Comparison of ENCODE assay signal across 8 cellular contexts in the genomic region with DNA sequence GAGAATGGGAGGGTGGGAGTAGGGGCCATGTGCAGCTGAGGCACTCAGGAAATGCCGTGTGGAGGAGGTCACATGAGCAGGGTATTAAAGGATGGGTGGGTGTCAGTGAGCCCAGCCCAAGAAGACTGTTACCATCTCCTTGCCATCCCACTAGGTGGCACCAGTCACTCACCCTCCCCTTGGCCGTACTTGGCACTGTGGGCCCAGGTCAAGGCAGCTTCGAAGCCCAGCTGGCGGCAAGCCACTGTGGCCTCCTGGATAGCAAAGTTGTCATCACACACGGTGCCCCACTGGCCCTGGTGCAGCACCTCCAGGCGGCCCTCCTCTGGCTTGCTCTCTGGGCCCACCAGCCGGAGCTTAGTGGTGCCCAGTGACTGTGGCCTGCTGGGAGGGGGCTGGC. TPM values are rescaled to one million over a fixed set of nuclear protein-coding genes. Genes with fewer than 3 reads are reported as not detected.
A peak's percentile ranks its signal among the peaks of the same experiment; 100 is the strongest.
DNase-seq lines count a peak whose midpoint lies in the region; ATAC-seq and TF ChIP-seq lines count a peak whose summit lies in the region.

No MANE protein-coding gene starts in this region.

- H3K4me3 ChIP-seq in BE2C (ENCODE audit: low read depth, low read length) (no peak overlapping the region), foreskin fibroblast (ENCODE audit: low read depth in 1 of 2, low read length in 2 of 2) (no peak overlapping the region)

- H3K9me3 ChIP-seq in BE2C (no peaks in the 10 kb centered on the region), H9 (ENCODE audit: control insufficient read depth, low read depth, low read length) (no peaks in the 10 kb centered on the region)

- no peak overlapping the region for H3K18ac ChIP-seq in H9 (ENCODE audit: insufficient read length, low read depth, low read length)

- no peaks in the 10 kb centered on the region for H3K79me1 ChIP-seq in H9 (ENCODE audit: insufficient read depth, low read depth, low read length, poor library complexity, severe bottlenecking)

- no peak overlapping the region; a peak in 1 of 7 replicates for H3K27ac Mint-ChIP-seq in H9
- no peak overlapping the region for H3K27ac Mint-ChIP-seq in stimulated activated effector memory CD8-positive, alpha-beta T cell treated with anti-CD3 and anti-CD28 coated beads, Interleukin-12 subunit alpha, Interleukin-12 subunit beta, amount 100 ng/mL, for 72 hours

- H3K14ac ChIP-seq in H9 (ENCODE audit: insufficient read depth, low read length), result no peak overlapping the region

- no peak overlapping the region for H3K56ac ChIP-seq in H9 (ENCODE audit: insufficient read length, low read depth, low read length)

- no peak overlapping the region for H3K4me2 ChIP-seq in H9 (ENCODE audit: insufficient read depth, insufficient read length, low read length)

- no peak overlapping the region for H2AK5ac ChIP-seq in H9 (ENCODE audit: insufficient read length, low read length)

- no peaks in the 10 kb centered on the region for H3K23me2 ChIP-seq in H9 (ENCODE audit: insufficient read length, low read depth, low read length, poor library complexity, severe bottlenecking)

- no peak overlapping the region for H3T11ph ChIP-seq in H9 (ENCODE audit: low read length)

- H3K4me1 ChIP-seq in BE2C (no peaks in the 10 kb centered on the region), H9 (ENCODE audit: insufficient read depth, low read length) (no peaks in the 10 kb centered on the region)

- H3K23ac ChIP-seq in H9 (ENCODE audit: insufficient read length, low read depth, low read length), result no peak overlapping the region

- H4K5ac ChIP-seq in H9 (ENCODE audit: insufficient read length, low read depth, low read length), result no peak overlapping the region

- WGBS in H9 (ENCODE audit: extremely low coverage, insufficient read length, low lambda C conversion rate), result no CpG with 5 or more reads among the region's 7 CpGs

- H3K27me3 Mint-ChIP-seq in H9 (ENCODE audit: low read depth), result peaks cover 19% of the 10 kb centered on the region

- H3K79me2 ChIP-seq in H9 (ENCODE audit: insufficient read depth, low read length), result no peaks in the 10 kb centered on the region

- H2BK20ac ChIP-seq in H9 (ENCODE audit: low read depth, low read length, poor library complexity, severe bottlenecking), result no peak overlapping the region

- TF ChIP-seq CTCF in BE2C (IDR thresholded peaks at IDR 0.05; ENCODE audit: low read depth, low read length) (peak; percentile 29; the same call in 1 of the 2 replicates), H9 (conservative IDR thresholded peaks at IDR 0.05) (peak; percentile 70), foreskin fibroblast (IDR thresholded peaks at IDR 0.05; ENCODE audit: low read depth, low read length) (peak; percentile 52)

- H3K4ac ChIP-seq in H9 (ENCODE audit: low read depth, low read length), result no peak overlapping the region

- H3K36me3 Mint-ChIP-seq in H9 (ENCODE audit: insufficient read depth in 1 of 3, low read depth in 3 of 3), result no peaks in the 10 kb centered on the region
- no peaks in the 10 kb centered on the region for H3K36me3 Mint-ChIP-seq in stimulated activated effector memory CD8-positive, alpha-beta T cell treated with anti-CD3 and anti-CD28 coated beads, Interleukin-12 subunit alpha, Interleukin-12 subunit beta, amount 100 ng/mL, for 72 hours

- H2BK5ac ChIP-seq in H9 (ENCODE audit: insufficient read length, low read length), result no peak overlapping the region

- no peaks in the 10 kb centered on the region for H3K36me3 ChIP-seq in BE2C

- no peak overlapping the region for H3K4me3 Mint-ChIP-seq in H9
- no peak overlapping the region for H3K4me3 Mint-ChIP-seq in stimulated activated effector memory CD8-positive, alpha-beta T cell treated with anti-CD3 and anti-CD28 coated beads, Interleukin-12 subunit alpha, Interleukin-12 subunit beta, amount 100 ng/mL, for 72 hours

- no peak overlapping the region for H3K27ac ChIP-seq in H9 (ENCODE audit: insufficient read length, low read depth, low read length)

- no peak overlapping the region for H3K9ac ChIP-seq in H9 (ENCODE audit: extremely low read depth, insufficient read length, low read length)

- peaks cover 11 to 15% of the 10 kb centered on the region in 2 experiments for H3K4me1 Mint-ChIP-seq in H9
- peaks cover 14% of the 10 kb centered on the region for H3K4me1 Mint-ChIP-seq in stimulated activated effector memory CD8-positive, alpha-beta T cell treated with anti-CD3 and anti-CD28 coated beads, Interleukin-12 subunit alpha, Interleukin-12 subunit beta, amount 100 ng/mL, for 72 hours

- DNase-seq in BE2C, result peak; percentile 33
- DNase-seq in H9, result peak; percentile 74
- peak; percentile 10 for DNase-seq in SHP77 treated with DMSO at 0.1 percent for 48 hours (lab: John Stamatoyannopoulos, UW)
- DNase-seq in foreskin fibroblast, result peak in 1 of 2 donors; percentile 77
- DNase-seq in stimulated activated effector memory CD8-positive, alpha-beta T cell treated with anti-CD3 and anti-CD28 coated beads, Interleukin-12 subunit alpha, Interleukin-12 subunit beta, amount 100 ng/mL, for 72 hours (ENCODE audit: low spot score in 2 of 2), result no peak
- DNase-seq in islet precursor cell, result no peak
- DNase-seq in retina, result no peak
- no peak for DNase-seq in inferior parietal cortex (ENCODE audit: extremely low spot score)

- peak; percentile 43 for ATAC-seq in stimulated activated effector memory CD8-positive, alpha-beta T cell treated with anti-CD3 and anti-CD28 coated beads, Interleukin-12 subunit alpha, Interleukin-12 subunit beta, amount 100 ng/mL, for 72 hours

- H4K91ac ChIP-seq in H9 (ENCODE audit: insufficient read length, low read depth, low read length), result no peak overlapping the region

- H2BK15ac ChIP-seq in H9 (ENCODE audit: low read depth, low read length), result no peak overlapping the region

- H4K20me1 ChIP-seq in H9 (ENCODE audit: control insufficient read depth, insufficient read depth, insufficient read length), result no peaks in the 10 kb centered on the region

- no peaks in the 10 kb centered on the region for H3K27me3 ChIP-seq in BE2C
- H3K27me3 ChIP-seq in H9 (ENCODE audit: insufficient read depth, low read length), result no peaks in the 10 kb centered on the region

- H2BK120ac ChIP-seq in H9 (ENCODE audit: low read depth, low read length, poor library complexity, severe bottlenecking), result no peak overlapping the region

- H3K9me3 Mint-ChIP-seq in H9, result no peaks in the 10 kb centered on the region
- H3K9me3 Mint-ChIP-seq in stimulated activated effector memory CD8-positive, alpha-beta T cell treated with anti-CD3 and anti-CD28 coated beads, Interleukin-12 subunit alpha, Interleukin-12 subunit beta, amount 100 ng/mL, for 72 hours, result no peaks in the 10 kb centered on the region

- H2BK12ac ChIP-seq in H9 (ENCODE audit: insufficient read length, low read depth, low read length), result no peak overlapping the region

- H4K8ac ChIP-seq in H9 (replicated peaks; ENCODE audit: insufficient read length, low read depth, low read length), result no peak overlapping the region

- no peak overlapping the region for H2AFZ ChIP-seq in H9 (ENCODE audit: low read length)

RNA-seq across cellular contexts. Expression of a gene that starts 5.4 kb away (rescaled TPM):
- 0.28 TPM for polyA plus RNA-seq in BE2C (2012; ENCODE audit: insufficient read depth, insufficient read length, low read depth)
- total RNA-seq in H9 (2021), result 0.13 and 0.18 TPM in 2 replicates

Comparison
In these comparisons a context has a peak if more than half of its experiments do, and no peak if none do; other contexts are left out.
1. DNase-seq: peak in BE2C (single experiment), H9 (single experiment) and SHP77 treated with DMSO at 0.1 percent for 48 hours (single experiment); none in stimulated activated effector memory CD8-positive, alpha-beta T cell treated with anti-CD3 and anti-CD28 coated beads, Interleukin-12 subunit alpha, Interleukin-12 subunit beta, amount 100 ng/mL, for 72 hours (0 of 2), islet precursor cell (single experiment), retina (single experiment) and inferior parietal cortex (single experiment).
2. Peak in every context shown above with its lines, with median percentiles within 50 percentile points of each other: CTCF ChIP-seq.